10 cellular contexts compared by ENCODE assay signal in the genomic region with DNA sequence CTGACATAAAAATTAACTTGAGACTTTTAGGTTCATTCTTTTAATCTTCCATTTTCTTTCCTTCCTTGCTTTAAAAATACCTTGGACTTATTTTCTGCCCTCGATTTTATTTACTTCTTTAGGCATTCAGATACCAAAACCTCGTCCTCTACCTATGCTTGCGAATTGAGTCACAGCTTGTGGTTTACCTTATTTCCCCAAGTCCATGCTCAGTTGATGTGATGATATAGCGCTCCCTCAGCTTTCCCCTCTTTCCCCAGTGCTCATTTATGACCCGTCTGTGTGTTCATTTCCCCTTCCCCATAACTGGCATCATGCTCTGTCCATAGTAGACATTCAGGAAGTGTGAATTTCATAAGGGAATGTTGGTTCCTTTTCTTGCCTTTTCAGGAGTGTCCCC. TPM values are rescaled to one million over a fixed set of nuclear protein-coding genes. Genes with fewer than 3 reads are reported as not detected.
"Had no signal": no experiment of that assay in that cellular context is flagged by ENCODE, and none has a peak within 500 bp of the region (broad histone marks: within the 10 kb centered on the region; RNA-seq: fewer than 3 reads in every experiment).

No MANE protein-coding gene starts in this region.

RNA-seq across cellular contexts. Expression of gene SPDYE6, which starts 20.7 kb away (rescaled TPM):
- total RNA-seq: activated naive CD8-positive, alpha-beta T cell treated with anti-CD3 and anti-CD28 coated beads for 36 hours; adrenal gland; astrocyte; body of pancreas; cardiac septum; LHCN-M2; NCI-H460; Peyer's patch; SJSA1 had no signal
- polyA plus RNA-seq: adrenal gland, SK-N-SH had no signal
